ENCODE assay signal across 1 cellular context in the genomic region with DNA sequence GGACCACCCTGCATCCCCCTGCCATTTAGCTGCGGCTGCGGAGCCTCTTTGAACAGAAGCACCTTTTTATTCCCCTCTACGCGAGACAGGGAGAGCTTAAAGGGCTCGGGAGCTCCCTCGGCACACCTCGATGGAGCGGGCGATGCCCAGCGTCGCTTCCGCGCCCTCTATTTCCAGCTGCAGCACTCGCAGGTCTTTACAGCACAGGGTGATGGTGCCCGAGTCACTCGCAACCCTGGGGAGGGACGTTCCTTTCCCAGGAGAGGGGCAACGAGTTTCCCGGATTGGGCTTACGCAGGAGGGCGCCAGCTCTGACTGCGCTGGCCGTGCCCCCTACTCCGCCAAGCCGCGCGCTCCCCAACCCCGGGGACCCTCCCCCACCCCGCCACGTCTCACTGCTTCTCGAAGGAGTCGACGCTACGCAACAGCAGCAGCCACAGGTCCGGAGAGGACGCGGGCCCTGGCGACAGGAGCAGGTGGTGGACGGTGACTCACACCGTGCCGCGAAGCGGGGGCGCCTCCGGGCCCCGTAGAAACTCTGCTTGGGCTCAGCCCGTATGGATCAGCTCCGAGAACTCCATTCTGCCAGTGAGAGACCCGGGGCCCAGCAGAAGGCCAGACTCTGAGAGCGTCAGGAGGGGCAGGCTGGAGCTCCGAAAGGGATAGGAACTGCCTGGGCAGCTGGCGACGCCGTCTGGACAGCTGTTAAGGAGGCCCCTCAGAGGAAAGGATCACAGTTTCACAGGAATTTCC.
TF ChIP-seq lines count a peak whose summit lies in the region.

No MANE protein-coding gene starts in this region.

TF ChIP-seq in K562, 482 proteins besides CTCF, POLR2A, EP300 and RAD21 (continued from another document):
- TF ChIP-seq ZBTB7A (IDR thresholded peaks at IDR 0.05; ENCODE audit: borderline replicate concordance, control insufficient read depth, low read depth, low read length) (0 out of 2 replicates have a peak, but pooled peaks have one; percentile 15), ZNF518B (CRISPR knock-in tag; IDR thresholded peaks at IDR 0.05) (no peak), ZC3H8 (IDR thresholded peaks at IDR 0.05) (no peak), CREM (IDR thresholded peaks at IDR 0.05; ENCODE audit: low read depth) (peak; percentile 40; the same call in 1 of the 2 replicates), SMARCB1 (IDR thresholded peaks at IDR 0.05; ENCODE audit: insufficient read length, low read depth) (no peak), ZNF436 (CRISPR knock-in tag; IDR thresholded peaks at IDR 0.05) (no peak), HNRNPK (IDR thresholded peaks at IDR 0.05; ENCODE audit: low read depth, low read length, poor library complexity, severe bottlenecking) (no peak), SMAD3 (CRISPR knock-in tag; conservative IDR thresholded peaks at IDR 0.05) (no peak), ZFX (CRISPR knock-in tag; IDR thresholded peaks at IDR 0.05) (peak; percentile 69), C11orf30 (IDR thresholded peaks at IDR 0.05; ENCODE audit: low read depth) (no peak), STAT5B (CRISPR knock-in tag; IDR thresholded peaks at IDR 0.05) (no peak), GATAD2B (IDR thresholded peaks at IDR 0.05; ENCODE audit: borderline replicate concordance) (no peak), NELFE (IDR thresholded peaks at IDR 0.05; ENCODE audit: insufficient read depth, insufficient read length) (no peak), LCOR (CRISPR knock-in tag; IDR thresholded peaks at IDR 0.05) (0 out of 2 replicates have a peak, but pooled peaks have one; percentile 34), POLR2G (IDR thresholded peaks at IDR 0.05; ENCODE audit: low read depth, low read length) (peak; percentile 61; the same call in 1 of the 2 replicates), CBFA2T2 (conservative IDR thresholded peaks at IDR 0.05) (peak; percentile 33), STAT5A (IDR thresholded peaks at IDR 0.05; ENCODE audit: borderline replicate concordance, low read length) (no peak), RBFOX2 (IDR thresholded peaks at IDR 0.05; ENCODE audit: low read depth, low read length) (peak; percentile 39; the same call in 1 of the 2 replicates), CBX3 (IDR thresholded peaks at IDR 0.05; ENCODE audit: borderline replicate concordance in 1 of 2, low read length in 2 of 2) (peak in 1 of 2 experiments; percentile 81; a peak in 1 of 3 replicates), E2F6 (IDR thresholded peaks at IDR 0.05; ENCODE audit: borderline replicate concordance in 1 of 2, extremely low read depth in 1 of 2, insufficient read depth in 1 of 2, insufficient read length in 1 of 2, low read depth in 1 of 2, low read length in 1 of 2, poor library complexity in 1 of 2, severe bottlenecking in 1 of 2) (peak; percentile 82 to 96), FOS (IDR thresholded peaks at IDR 0.05; ENCODE audit: extremely low read depth, insufficient read length) (peak; percentile 18), EGR1 (conservative IDR thresholded peaks at IDR 0.05) (peak; percentile 76), ZNF780A (CRISPR knock-in tag; IDR thresholded peaks at IDR 0.05) (no peak), USF2 (CRISPR knock-in tag; IDR thresholded peaks at IDR 0.05) (no peak), JUN (IDR thresholded peaks at IDR 0.05; ENCODE audit: borderline replicate concordance, low read depth, low read length) (peak; percentile 72), JUN (CRISPR knock-in tag; IDR thresholded peaks at IDR 0.05; ENCODE audit: borderline replicate concordance) (no peak)
- TF ChIP-seq, protein P1, sequence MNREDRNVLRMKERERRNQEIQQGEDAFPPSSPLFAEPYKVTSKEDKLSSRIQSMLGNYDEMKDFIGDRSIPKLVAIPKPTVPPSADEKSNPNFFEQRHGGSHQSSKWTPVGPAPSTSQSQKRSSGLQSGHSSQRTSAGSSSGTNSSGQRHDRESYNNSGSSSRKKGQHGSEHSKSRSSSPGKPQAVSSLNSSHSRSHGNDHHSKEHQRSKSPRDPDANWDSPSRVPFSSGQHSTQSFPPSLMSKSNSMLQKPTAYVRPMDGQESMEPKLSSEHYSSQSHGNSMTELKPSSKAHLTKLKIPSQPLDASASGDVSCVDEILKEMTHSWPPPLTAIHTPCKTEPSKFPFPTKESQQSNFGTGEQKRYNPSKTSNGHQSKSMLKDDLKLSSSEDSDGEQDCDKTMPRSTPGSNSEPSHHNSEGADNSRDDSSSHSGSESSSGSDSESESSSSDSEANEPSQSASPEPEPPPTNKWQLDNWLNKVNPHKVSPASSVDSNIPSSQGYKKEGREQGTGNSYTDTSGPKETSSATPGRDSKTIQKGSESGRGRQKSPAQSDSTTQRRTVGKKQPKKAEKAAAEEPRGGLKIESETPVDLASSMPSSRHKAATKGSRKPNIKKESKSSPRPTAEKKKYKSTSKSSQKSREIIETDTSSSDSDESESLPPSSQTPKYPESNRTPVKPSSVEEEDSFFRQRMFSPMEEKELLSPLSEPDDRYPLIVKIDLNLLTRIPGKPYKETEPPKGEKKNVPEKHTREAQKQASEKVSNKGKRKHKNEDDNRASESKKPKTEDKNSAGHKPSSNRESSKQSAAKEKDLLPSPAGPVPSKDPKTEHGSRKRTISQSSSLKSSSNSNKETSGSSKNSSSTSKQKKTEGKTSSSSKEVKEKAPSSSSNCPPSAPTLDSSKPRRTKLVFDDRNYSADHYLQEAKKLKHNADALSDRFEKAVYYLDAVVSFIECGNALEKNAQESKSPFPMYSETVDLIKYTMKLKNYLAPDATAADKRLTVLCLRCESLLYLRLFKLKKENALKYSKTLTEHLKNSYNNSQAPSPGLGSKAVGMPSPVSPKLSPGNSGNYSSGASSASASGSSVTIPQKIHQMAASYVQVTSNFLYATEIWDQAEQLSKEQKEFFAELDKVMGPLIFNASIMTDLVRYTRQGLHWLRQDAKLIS (CRISPR knock-in tag; IDR thresholded peaks at IDR 0.05), result 0 out of 2 replicates have a peak, but pooled peaks have one; percentile 43
- TF ChIP-seq, protein P2, sequence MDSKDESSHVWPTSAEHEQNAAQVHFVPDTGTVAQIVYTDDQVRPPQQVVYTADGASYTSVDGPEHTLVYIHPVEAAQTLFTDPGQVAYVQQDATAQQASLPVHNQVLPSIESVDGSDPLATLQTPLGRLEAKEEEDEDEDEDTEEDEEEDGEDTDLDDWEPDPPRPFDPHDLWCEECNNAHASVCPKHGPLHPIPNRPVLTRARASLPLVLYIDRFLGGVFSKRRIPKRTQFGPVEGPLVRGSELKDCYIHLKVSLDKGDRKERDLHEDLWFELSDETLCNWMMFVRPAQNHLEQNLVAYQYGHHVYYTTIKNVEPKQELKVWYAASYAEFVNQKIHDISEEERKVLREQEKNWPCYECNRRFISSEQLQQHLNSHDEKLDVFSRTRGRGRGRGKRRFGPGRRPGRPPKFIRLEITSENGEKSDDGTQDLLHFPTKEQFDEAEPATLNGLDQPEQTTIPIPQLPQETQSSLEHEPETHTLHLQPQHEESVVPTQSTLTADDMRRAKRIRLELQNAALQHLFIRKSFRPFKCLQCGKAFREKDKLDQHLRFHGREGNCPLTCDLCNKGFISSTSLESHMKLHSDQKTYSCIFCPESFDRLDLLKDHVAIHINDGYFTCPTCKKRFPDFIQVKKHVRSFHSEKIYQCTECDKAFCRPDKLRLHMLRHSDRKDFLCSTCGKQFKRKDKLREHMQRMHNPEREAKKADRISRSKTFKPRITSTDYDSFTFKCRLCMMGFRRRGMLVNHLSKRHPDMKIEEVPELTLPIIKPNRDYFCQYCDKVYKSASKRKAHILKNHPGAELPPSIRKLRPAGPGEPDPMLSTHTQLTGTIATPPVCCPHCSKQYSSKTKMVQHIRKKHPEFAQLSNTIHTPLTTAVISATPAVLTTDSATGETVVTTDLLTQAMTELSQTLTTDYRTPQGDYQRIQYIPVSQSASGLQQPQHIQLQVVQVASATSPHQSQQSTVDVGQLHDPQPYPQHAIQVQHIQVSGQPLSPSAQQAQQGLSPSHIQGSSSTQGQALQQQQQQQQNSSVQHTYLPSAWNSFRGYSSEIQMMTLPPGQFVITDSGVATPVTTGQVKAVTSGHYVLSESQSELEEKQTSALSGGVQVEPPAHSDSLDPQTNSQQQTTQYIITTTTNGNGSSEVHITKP (IDR thresholded peaks at IDR 0.05; ENCODE audit: partially characterized antibody), result no peak
- TF ChIP-seq, protein P3, sequence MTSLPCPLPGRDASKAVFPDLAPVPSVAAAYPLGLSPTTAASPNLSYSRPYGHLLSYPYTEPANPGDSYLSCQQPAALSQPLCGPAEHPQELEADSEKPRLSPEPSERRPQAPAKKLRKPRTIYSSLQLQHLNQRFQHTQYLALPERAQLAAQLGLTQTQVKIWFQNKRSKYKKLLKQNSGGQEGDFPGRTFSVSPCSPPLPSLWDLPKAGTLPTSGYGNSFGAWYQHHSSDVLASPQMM (CRISPR knock-in tag; IDR thresholded peaks at IDR 0.05), result no peak
